In genomic region chr12:8455727-8456360, GRCh38 we compare ENCODE assay signal across 22 cellular contexts. TPM values are rescaled to one million over a fixed set of nuclear protein-coding genes. Genes with fewer than 3 reads are reported as not detected.
DNase-seq lines count a peak whose midpoint lies in the region; ATAC-seq, FAIRE-seq and TF ChIP-seq lines count a peak whose summit lies in the region.
"Had no signal": no experiment of that assay in that cellular context is flagged by ENCODE, and none has a peak within 500 bp of the region (broad histone marks: within the 10 kb centered on the region; RNA-seq: fewer than 3 reads in every experiment).

Gene CLEC6A (plus strand): TSS chr12:8455962. CDS start chr12:8456112, 150 bp downstream.

- H3K4me1 ChIP-seq in neutrophil (ENCODE audit: control insufficient read depth in 1 of 2, insufficient read depth in 1 of 2, low read depth in 1 of 2, low read length in 1 of 2), result peaks cover 54 to 65% of the 10 kb centered on the region in 2 experiments
- H3K4me1 ChIP-seq: adrenal gland, tibial artery had no signal

- FAIRE-seq in GM12891 (lab: Jason Lieb, UNC), result peak; percentile 51
- FAIRE-seq: RCC 7860 had no signal

- no peaks in the 10 kb centered on the region for H3K9me3 ChIP-seq in neutrophil
- H3K9me3 ChIP-seq: adrenal gland, tibial artery had no signal

- TF ChIP-seq POLR2A in GM12891 (IDR thresholded peaks at IDR 0.05; ENCODE audit: low read depth, low read length) (no peak), erythroblast (IDR thresholded peaks at IDR 0.05; ENCODE audit: low read length) (no peak)

- no peaks in the 10 kb centered on the region for H3K36me3 ChIP-seq in neutrophil
- H3K36me3 ChIP-seq: adrenal gland, tibial artery had no signal

- TF ChIP-seq CTCF in neutrophil (IDR thresholded peaks at IDR 0.05), result no peak

- DNase-seq in GM12891 (ENCODE audit: insufficient read length, low spot score) (no peak), NOMO-1 treated with dmso at 0.1 percent for 144 hours (lab: John Stamatoyannopoulos, UW; ENCODE audit: unreplicated experiment) (peak; percentile 14), erythroblast (lab: John Stamatoyannopoulos, UW) (no peak), AG20443 (ENCODE audit: low spot score) (no peak)
- DNase-seq: activated CD4-positive, alpha-beta T cell treated with anti-CD3 and anti-CD28 coated beads for 4 hours; activated effector memory CD4-positive, alpha-beta T cell treated with Interleukin-2 at 50 U/mL for 16 hours; adrenal gland; CD8-positive, alpha-beta T cell; DMS53; GM23248; Karpas-422; left cardiac atrium; NCI-H1436 treated with DMSO at 0.1 percent for 48 hours; NCI-H748 treated with DMSO at 0.1 percent for 48 hours; stimulated activated CD4-positive, alpha-beta T cell treated with anti-CD3 and anti-CD28 coated beads, Interleukin-12 subunit alpha, Interleukin-12 subunit beta, amount 100 ng/mL, for 4 hours; tibial artery had no signal

- peak within 1 kb of the TSS in 1 of 2 experiments; percentile 3 for H3K4me3 ChIP-seq in neutrophil (ENCODE audit: low read depth in 1 of 2, low read length in 1 of 2)
- H3K4me3 ChIP-seq: adrenal gland, GM23248, tibial artery had no signal

- peak; percentile 47 for ATAC-seq in HG02588 (IDR thresholded peaks at IDR 0.05; ENCODE audit: unreplicated experiment)
- ATAC-seq in HG03439 (IDR thresholded peaks at IDR 0.05; ENCODE audit: unreplicated experiment), result no peak
- ATAC-seq in GM18861 (IDR thresholded peaks at IDR 0.05; ENCODE audit: unreplicated experiment), result no peak
- ATAC-seq: CD8-positive, alpha-beta T cell; esophagus mucosa had no signal

- H3K27me3 ChIP-seq in neutrophil, result no peaks in the 10 kb centered on the region
- H3K27me3 ChIP-seq: adrenal gland, tibial artery had no signal

- peak within 1 kb of the TSS; percentile 80 for H3K27ac ChIP-seq in neutrophil
- H3K27ac ChIP-seq: adrenal gland, GM23248, tibial artery had no signal

TF ChIP-seq in GM12891, 5 proteins besides CTCF, POLR2A, EP300 and RAD21:
- TF ChIP-seq POU2F2 (IDR thresholded peaks at IDR 0.05; ENCODE audit: low read depth, low read length) (no peak), SPI1 (IDR thresholded peaks at IDR 0.05; ENCODE audit: low read depth, low read length) (peak; percentile 54; the same call in 1 of the 2 replicates)

RNA-seq across cellular contexts. Expression of gene CLEC6A, which starts in this region (rescaled TPM):
- polyA plus RNA-seq in GM12891 (2012; ENCODE audit: low read depth, missing spikeins), result not detected
- polyA plus RNA-seq: adrenal gland, GM23248 had no signal
